In genomic region chr17:1627987-1628855, GRCh38 we compare ENCODE assay signal across 8 cellular contexts. TPM values are rescaled to one million over a fixed set of nuclear protein-coding genes. Genes with fewer than 3 reads are reported as not detected.
A peak's percentile ranks its signal among the peaks of the same experiment; 100 is the strongest.
DNase-seq lines count a peak whose midpoint lies in the region; ATAC-seq and TF ChIP-seq lines count a peak whose summit lies in the region.

Gene SLC43A2 (minus strand): TSS chr17:1628834. CDS start chr17:1627874, 960 bp downstream.

- TF ChIP-seq CTCF in HL-60 (IDR thresholded peaks at IDR 0.05; ENCODE audit: insufficient read depth, low read length): no peak
- no peak for TF ChIP-seq CTCF in epithelial cell of proximal tubule (conservative IDR thresholded peaks at IDR 0.05; ENCODE audit: low read depth, low read length)

- peaks cover 3% of the 10 kb centered on the region for H3K36me3 ChIP-seq in NT2/D1 (ENCODE audit: insufficient read depth, insufficient read length, low read length)

- DNase-seq in CD1c-positive myeloid dendritic cell (ENCODE audit: extremely low spot score): peak; percentile 92
- DNase-seq in HL-60 (ENCODE audit: low read depth in 1 of 2, low spot score in 1 of 2): peak in 1 of 2 experiments; percentile 63
- peak; percentile 71 for DNase-seq in NT2/D1 (ENCODE audit: low read depth, low spot score)
- peak; percentile 77 for DNase-seq in activated T-cell treated with anti-CD3 and anti-CD28 coated beads, Interleukin-2, amount 50 U/mL, for 1 hour
- no peak for DNase-seq in epithelial cell of proximal tubule (ENCODE audit: low read depth)
- DNase-seq in stimulated activated CD8-positive, alpha-beta memory T cell treated with anti-CD3 and anti-CD28 coated beads, Interleukin-2, amount 100 ng/mL, for 48 hours (ENCODE audit: low read depth in 2 of 2): peak; percentile 67 to 71

- peak; percentile 52 for ATAC-seq in GM19395 (IDR thresholded peaks at IDR 0.05; ENCODE audit: unreplicated experiment)

- H3K9ac ChIP-seq in NT2/D1 (ENCODE audit: insufficient read length, low read depth): peak within 1 kb of the TSS; percentile 79

- H3K27me3 ChIP-seq in HL-60 (ENCODE audit: insufficient read depth, poor library complexity, severe bottlenecking): no peaks in the 10 kb centered on the region
- peaks cover 5% of the 10 kb centered on the region for H3K27me3 ChIP-seq in NT2/D1 (ENCODE audit: insufficient read depth, insufficient read length)
- no peaks in the 10 kb centered on the region for H3K27me3 ChIP-seq in mononuclear cell (ENCODE audit: insufficient read depth, low read length)

- H3K4me1 ChIP-seq in NT2/D1 (ENCODE audit: insufficient read depth, insufficient read length): peaks cover 22% of the 10 kb centered on the region
- peaks cover 57% of the 10 kb centered on the region for H3K4me1 ChIP-seq in mononuclear cell (ENCODE audit: insufficient read depth, low read length)

- peak within 1 kb of the TSS; percentile 72 for H3K27ac ChIP-seq in HL-60 (replicated peaks)

- H3K9me3 ChIP-seq in NT2/D1 (ENCODE audit: insufficient read depth, low read length) (no peaks in the 10 kb centered on the region), mononuclear cell (ENCODE audit: low read depth, low read length) (no peaks in the 10 kb centered on the region)

- peak within 1 kb of the TSS; percentile 60 for H3K4me3 ChIP-seq in HL-60 (replicated peaks; ENCODE audit: insufficient read depth, low read length)
- H3K4me3 ChIP-seq in NT2/D1 (ENCODE audit: insufficient read length, low read depth): peak within 1 kb of the TSS; percentile 57
- peak within 1 kb of the TSS; percentile 61 for H3K4me3 ChIP-seq in epithelial cell of proximal tubule (ENCODE audit: low read depth, low read length)
- H3K4me3 ChIP-seq in mononuclear cell (ENCODE audit: low read length): peak within 1 kb of the TSS; percentile 91

RNA-seq across cellular contexts. Expression of gene SLC43A2, which starts in this region (rescaled TPM):
- total RNA-seq in epithelial cell of proximal tubule (2.3 and 12.9 TPM in 2 replicates), mononuclear cell (88.4 TPM)
